Comparison of ENCODE assay signal across 8 cellular contexts in the genomic region with DNA sequence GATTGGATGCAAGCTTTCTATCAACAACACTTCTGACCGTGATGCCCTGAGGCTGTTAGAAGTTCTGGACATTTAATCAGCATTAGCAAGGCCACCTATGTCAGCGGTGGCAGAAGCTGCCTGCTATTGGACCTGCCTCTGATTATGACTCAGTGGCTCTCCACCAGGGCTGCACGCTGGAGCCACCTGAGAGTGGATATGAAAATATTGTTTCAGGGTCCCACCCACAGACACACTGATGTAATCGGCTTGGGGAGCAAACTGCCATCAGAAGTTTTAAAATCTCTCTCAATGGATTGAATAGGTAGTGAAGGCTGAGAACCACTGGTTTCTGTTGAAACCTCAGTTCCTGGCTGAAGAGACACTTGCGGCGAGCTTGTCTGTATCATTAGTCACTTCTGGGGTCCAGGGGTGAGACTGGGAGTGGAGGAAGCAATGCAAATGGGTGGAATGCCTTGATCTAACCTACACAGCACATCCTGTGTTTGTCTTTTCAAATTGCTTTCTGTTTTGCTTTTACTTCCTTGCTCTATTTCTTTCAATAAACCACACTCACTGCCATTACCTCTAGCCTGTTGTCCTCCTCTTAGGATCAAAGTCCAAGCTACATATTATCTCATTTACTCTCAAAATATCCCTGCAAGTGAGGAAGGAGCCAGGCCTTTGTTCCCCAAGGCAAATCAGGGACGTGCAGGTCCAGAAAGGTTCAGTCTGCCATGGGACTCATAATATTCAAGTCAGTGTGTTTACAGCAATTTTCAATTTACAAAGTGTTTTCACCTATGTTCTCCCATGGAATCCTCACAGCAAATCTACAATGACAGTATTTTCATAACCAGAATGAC. TPM values are rescaled to one million over a fixed set of nuclear protein-coding genes. Genes with fewer than 3 reads are reported as not detected.
DNase-seq lines count a peak whose midpoint lies in the region; ATAC-seq and TF ChIP-seq lines count a peak whose summit lies in the region.

No MANE protein-coding gene starts in this region.

- H3K27me3 Mint-ChIP-seq in activated B cell treated with CpG ODN at 0.5 μM for 24 hours, result peaks cover 1% of the 10 kb centered on the region
- H3K27me3 Mint-ChIP-seq in endothelial cell (ENCODE audit: unreplicated experiment), result peaks cover 7% of the 10 kb centered on the region

- ATAC-seq in GM18520 (IDR thresholded peaks at IDR 0.05; ENCODE audit: unreplicated experiment) (peak; percentile 86), HG02973 (IDR thresholded peaks at IDR 0.05; ENCODE audit: unreplicated experiment) (peak; percentile 95), activated B cell treated with CpG ODN at 0.5 μM for 24 hours (ENCODE audit: low read depth) (peak; percentile 76), gastroesophageal sphincter (no peak)

- peaks cover 32% of the 10 kb centered on the region for H3K27me3 ChIP-seq in gastroesophageal sphincter

- no peak overlapping the region for H3K4me3 ChIP-seq in gastroesophageal sphincter

- H3K9me3 Mint-ChIP-seq in activated B cell treated with CpG ODN at 0.5 μM for 24 hours (peaks cover 1% of the 10 kb centered on the region), endothelial cell (ENCODE audit: unreplicated experiment) (peaks cover 1% of the 10 kb centered on the region)

- H3K4me3 Mint-ChIP-seq in activated B cell treated with CpG ODN at 0.5 μM for 24 hours (peak overlapping the region; percentile 64), endothelial cell (ENCODE audit: unreplicated experiment) (no peak overlapping the region)

- H3K4me1 Mint-ChIP-seq in activated B cell treated with CpG ODN at 0.5 μM for 24 hours (peaks cover 44% of the 10 kb centered on the region), endothelial cell (ENCODE audit: unreplicated experiment) (peaks cover 40% of the 10 kb centered on the region)

- TF ChIP-seq POLR2A in gastroesophageal sphincter (IDR thresholded peaks at IDR 0.05), result no peak

- H3K27ac Mint-ChIP-seq in activated B cell treated with CpG ODN at 0.5 μM for 24 hours (peak overlapping the region; percentile 82), endothelial cell (ENCODE audit: unreplicated experiment) (peak overlapping the region; percentile 80)

- CTCF ChIA-PET in activated B cell treated with CpG ODN at 0.5 μM for 24 hours (lab: Charles Lee), result interaction anchor here (0.6 kb wide), 2 partner anchors 79 to 209 kb away, joined by 4 read pairs; no protein-coding TSS in a partner anchor

- no peaks in the 10 kb centered on the region for H3K9me3 ChIP-seq in gastroesophageal sphincter

- DNase-seq in activated B cell treated with CpG ODN at 0.5 μM for 24 hours (no peak), endothelial cell (ENCODE audit: low spot score) (peak; percentile 9), NCI-H2227 (lab: John Stamatoyannopoulos, UW; ENCODE audit: unreplicated experiment) (no peak), hippocampal formation (lab: John Stamatoyannopoulos, UW) (no peak)
- peak; percentile 66 for DNase-seq in stimulated activated CD4-positive, alpha-beta T cell treated with anti-CD3 and anti-CD28 coated beads, Interleukin-4, amount 100 ng/mL, for 24 hours

- TF ChIP-seq EP300 in gastroesophageal sphincter (IDR thresholded peaks at IDR 0.05), result no peak

- H3K36me3 ChIP-seq in gastroesophageal sphincter, result no peaks in the 10 kb centered on the region

- no peaks in the 10 kb centered on the region for H3K36me3 Mint-ChIP-seq in activated B cell treated with CpG ODN at 0.5 μM for 24 hours (ENCODE audit: low read depth)
- H3K36me3 Mint-ChIP-seq in endothelial cell (ENCODE audit: low read depth, unreplicated experiment), result peaks cover 2% of the 10 kb centered on the region

- intact Hi-C loops in activated B cell treated with CpG ODN at 0.5 μM for 24 hours (cut with micrococcal nuclease), result loop anchor here (5.0 to 10.0 kb wide), 2 partner anchors 177 to 211 kb away; no protein-coding TSS in a partner anchor

- POLR2A ChIA-PET in activated B cell treated with CpG ODN at 0.5 μM for 24 hours (lab: Charles Lee), result no interaction called here

- TF ChIP-seq CTCF in activated B cell treated with CpG ODN at 0.5 μM for 24 hours (IDR thresholded peaks at IDR 0.05) (no peak), endothelial cell (IDR thresholded peaks at IDR 0.05; ENCODE audit: unreplicated experiment) (no peak), gastroesophageal sphincter (IDR thresholded peaks at IDR 0.05) (no peak)

- 58 to 73% methylated on average over 3 to 4 of the region's 7 CpGs for WGBS in gastroesophageal sphincter (ENCODE audit: low coverage in 1 of 2), 2 donors

- H3K27ac ChIP-seq in gastroesophageal sphincter, result peak overlapping the region in 1 of 4 donors; percentile 25

- H3K4me1 ChIP-seq in gastroesophageal sphincter, result peaks cover 0 to 23% (median 8%) of the 10 kb centered on the region in 3 donors

RNA-seq across cellular contexts. Expression of gene CLIC5, which starts 4.2 kb away (rescaled TPM):
- 2.3 and 2.5 TPM in 2 replicates for total RNA-seq in activated B cell treated with CpG ODN at 0.5 μM for 24 hours
- 10.9 TPM for total RNA-seq in endothelial cell (ENCODE audit: unreplicated experiment)
- total RNA-seq in gastroesophageal sphincter, result 1 to 10 TPM; 2.8 to 6.9 (median 5.0) TPM

Comparison
In these comparisons a context has a peak if more than half of its experiments do, and no peak if none do; other contexts are left out.
1. DNase-seq: peak in endothelial cell (single experiment) and stimulated activated CD4-positive, alpha-beta T cell treated with anti-CD3 and anti-CD28 coated beads, Interleukin-4, amount 100 ng/mL, for 24 hours (single experiment); none in activated B cell treated with CpG ODN at 0.5 μM for 24 hours (single experiment), NCI-H2227 (single experiment) and hippocampal formation (0 of 2).